Comparison of ENCODE assay signal across 13 cellular contexts in genomic region chr5:132673939-132674630, GRCh38. TPM values are rescaled to one million over a fixed set of nuclear protein-coding genes. Genes with fewer than 3 reads are reported as not detected.
DNase-seq lines count a peak whose midpoint lies in the region; ATAC-seq and TF ChIP-seq lines count a peak whose summit lies in the region.
"Had no signal": no experiment of that assay in that cellular context is flagged by ENCODE, and none has a peak within 500 bp of the region (broad histone marks: within the 10 kb centered on the region; RNA-seq: fewer than 3 reads in every experiment).

Gene IL4, plus strand, starts transcription at chr5:132673989. Its CDS starts 62 bp downstream, at chr5:132674051.

- H3K4ac ChIP-seq in trophoblast cell (ENCODE audit: low read depth, low read length) = no peak within 1 kb of the TSS

- H3K4me3 Mint-ChIP-seq in stimulated activated naive CD8-positive, alpha-beta T cell treated with anti-CD3 and anti-CD28 coated beads, Interleukin-15, Interleukin-2, amounts not matched to agents 100 ng/mL and 50 ng/mL, for 24 hours = peak within 1 kb of the TSS; percentile 5
- H3K4me3 Mint-ChIP-seq: CD4-positive, alpha-beta T cell had no signal

- H3K27ac ChIP-seq in foreskin keratinocyte (peak within 1 kb of the TSS; percentile 20), trophoblast cell (ENCODE audit: low read depth, low read length) (no peak within 1 kb of the TSS)
- H3K27ac ChIP-seq: dorsolateral prefrontal cortex, SJCRH30 had no signal

- H3K27me3 Mint-ChIP-seq in stimulated activated naive CD8-positive, alpha-beta T cell treated with anti-CD3 and anti-CD28 coated beads, Interleukin-15, Interleukin-2, amounts not matched to agents 100 ng/mL and 50 ng/mL, for 24 hours = no peaks in the 10 kb centered on the region
- H3K27me3 Mint-ChIP-seq: CD4-positive, alpha-beta T cell had no signal

- no peaks in the 10 kb centered on the region for H3K36me3 Mint-ChIP-seq in stimulated activated naive CD8-positive, alpha-beta T cell treated with anti-CD3 and anti-CD28 coated beads, Interleukin-15, Interleukin-2, amounts not matched to agents 100 ng/mL and 50 ng/mL, for 24 hours (ENCODE audit: low read depth)

- no peaks in the 10 kb centered on the region for H3K79me2 ChIP-seq in trophoblast cell (ENCODE audit: control insufficient read depth, insufficient read depth, low read length, poor library complexity)

- no peak within 1 kb of the TSS for H4K12ac ChIP-seq in trophoblast cell (ENCODE audit: low read depth, low read length)

- peak within 1 kb of the TSS; percentile 46 for H3K27ac Mint-ChIP-seq in stimulated activated naive CD8-positive, alpha-beta T cell treated with anti-CD3 and anti-CD28 coated beads, Interleukin-15, Interleukin-2, amounts not matched to agents 100 ng/mL and 50 ng/mL, for 24 hours
- H3K27ac Mint-ChIP-seq: CD4-positive, alpha-beta T cell had no signal

- DNase-seq in stimulated activated naive CD8-positive, alpha-beta T cell treated with anti-CD3 and anti-CD28 coated beads, Interleukin-15, Interleukin-2, amounts not matched to agents 100 U/mL and 50 U/mL, for 24 hours = no peak
- DNase-seq in foreskin keratinocyte (no peak), AG08395 (ENCODE audit: low spot score) (no peak), trophoblast cell (no peak), hypothalamus (lab: John Stamatoyannopoulos, UW) (no peak)
- DNase-seq: CD4-positive, alpha-beta T cell; dorsolateral prefrontal cortex; NCI-H2081; SJCRH30 had no signal

- no peak within 1 kb of the TSS for H3K18ac ChIP-seq in trophoblast cell (ENCODE audit: low read length)

- H3K4me1 Mint-ChIP-seq in stimulated activated naive CD8-positive, alpha-beta T cell treated with anti-CD3 and anti-CD28 coated beads, Interleukin-15, Interleukin-2, amounts not matched to agents 100 ng/mL and 50 ng/mL, for 24 hours (ENCODE audit: low read depth) = peaks cover 23% of the 10 kb centered on the region

- no peak within 1 kb of the TSS for H2BK5ac ChIP-seq in trophoblast cell (ENCODE audit: low read depth, low read length, poor library complexity)

- H3K9me3 ChIP-seq in trophoblast cell (ENCODE audit: insufficient read depth, low read depth, low read length) = no peaks in the 10 kb centered on the region
- H3K9me3 ChIP-seq: SJCRH30 had no signal

- no peaks in the 10 kb centered on the region for H3K9me3 Mint-ChIP-seq in stimulated activated naive CD8-positive, alpha-beta T cell treated with anti-CD3 and anti-CD28 coated beads, Interleukin-15, Interleukin-2, amounts not matched to agents 100 ng/mL and 50 ng/mL, for 24 hours
- H3K9me3 Mint-ChIP-seq: CD4-positive, alpha-beta T cell had no signal

- H3K4me2 ChIP-seq in trophoblast cell (ENCODE audit: low read length) = no peak within 1 kb of the TSS

- H3K4me3 ChIP-seq in WI38 (ENCODE audit: low read depth, low read length) (0 out of 2 replicates have a peak within 1 kb of the TSS, but pooled peaks have one; percentile 10), trophoblast cell (ENCODE audit: low read depth, low read length) (no peak within 1 kb of the TSS)
- H3K4me3 ChIP-seq: dorsolateral prefrontal cortex, SJCRH30 had no signal

- H2AK5ac ChIP-seq in trophoblast cell (ENCODE audit: low read length) = no peak within 1 kb of the TSS

- no peak within 1 kb of the TSS for H2BK120ac ChIP-seq in trophoblast cell (ENCODE audit: insufficient read depth, low read length, poor library complexity)

- H3K4me1 ChIP-seq in foreskin keratinocyte (peaks cover 4% of the 10 kb centered on the region), trophoblast cell (ENCODE audit: control insufficient read depth in 1 of 2, insufficient read depth in 2 of 2, low read length in 2 of 2) (no peaks in the 10 kb centered on the region)

- no peak within 1 kb of the TSS for H3K14ac ChIP-seq in trophoblast cell (ENCODE audit: low read length)

- no peak within 1 kb of the TSS for H3K23ac ChIP-seq in trophoblast cell (ENCODE audit: low read length)

- TF ChIP-seq CTCF in WI38 (IDR thresholded peaks at IDR 0.05; ENCODE audit: low read depth, low read length) (no peak), foreskin keratinocyte (conservative IDR thresholded peaks at IDR 0.05) (no peak)

- ATAC-seq in stimulated activated naive CD8-positive, alpha-beta T cell treated with anti-CD3 and anti-CD28 coated beads, Interleukin-15, Interleukin-2, amounts not matched to agents 100 U/mL and 50 U/mL, for 24 hours = no peak
- no peak for ATAC-seq in foreskin keratinocyte
- ATAC-seq in HG03108 (IDR thresholded peaks at IDR 0.05; ENCODE audit: unreplicated experiment) = no peak

- H3K36me3 ChIP-seq in trophoblast cell (ENCODE audit: control insufficient read depth in 1 of 2, insufficient read depth in 2 of 2, low read length in 2 of 2) = no peaks in the 10 kb centered on the region
- H3K36me3 ChIP-seq: SJCRH30 had no signal

- WGBS in trophoblast cell (ENCODE audit: extremely low coverage, insufficient coverage, insufficient read length) = no CpG with 5 or more reads among the region's 14 CpGs

- H2AFZ ChIP-seq in trophoblast cell (ENCODE audit: insufficient read depth, low read length, poor library complexity) = no peak within 1 kb of the TSS

- H4K91ac ChIP-seq in trophoblast cell (ENCODE audit: low read depth, low read length) = no peak within 1 kb of the TSS

- H3K27me3 ChIP-seq in foreskin keratinocyte (no peaks in the 10 kb centered on the region), trophoblast cell (ENCODE audit: insufficient read depth, low read length) (no peaks in the 10 kb centered on the region)
- H3K27me3 ChIP-seq: dorsolateral prefrontal cortex, SJCRH30 had no signal

- H4K8ac ChIP-seq in trophoblast cell (ENCODE audit: low read depth, low read length) = no peak within 1 kb of the TSS

- H3K9ac ChIP-seq in trophoblast cell (ENCODE audit: low read length) = no peak within 1 kb of the TSS

- no peaks in the 10 kb centered on the region for H3K79me1 ChIP-seq in trophoblast cell (ENCODE audit: low read length)

- no peak within 1 kb of the TSS for H2BK12ac ChIP-seq in trophoblast cell (ENCODE audit: low read length)

RNA-seq across cellular contexts. Expression of gene IL4, which starts in this region (rescaled TPM):
- total RNA-seq in foreskin keratinocyte = not detected in 2 replicates
- polyA plus RNA-seq in foreskin keratinocyte = not detected in 2 replicates
- not detected in 2 replicates for polyA plus RNA-seq in trophoblast cell (2013)
- total RNA-seq: CD4-positive, alpha-beta T cell; dorsolateral prefrontal cortex; omental fat pad; SJCRH30 had no signal
